8 cellular contexts compared by ENCODE assay signal in the genomic region with DNA sequence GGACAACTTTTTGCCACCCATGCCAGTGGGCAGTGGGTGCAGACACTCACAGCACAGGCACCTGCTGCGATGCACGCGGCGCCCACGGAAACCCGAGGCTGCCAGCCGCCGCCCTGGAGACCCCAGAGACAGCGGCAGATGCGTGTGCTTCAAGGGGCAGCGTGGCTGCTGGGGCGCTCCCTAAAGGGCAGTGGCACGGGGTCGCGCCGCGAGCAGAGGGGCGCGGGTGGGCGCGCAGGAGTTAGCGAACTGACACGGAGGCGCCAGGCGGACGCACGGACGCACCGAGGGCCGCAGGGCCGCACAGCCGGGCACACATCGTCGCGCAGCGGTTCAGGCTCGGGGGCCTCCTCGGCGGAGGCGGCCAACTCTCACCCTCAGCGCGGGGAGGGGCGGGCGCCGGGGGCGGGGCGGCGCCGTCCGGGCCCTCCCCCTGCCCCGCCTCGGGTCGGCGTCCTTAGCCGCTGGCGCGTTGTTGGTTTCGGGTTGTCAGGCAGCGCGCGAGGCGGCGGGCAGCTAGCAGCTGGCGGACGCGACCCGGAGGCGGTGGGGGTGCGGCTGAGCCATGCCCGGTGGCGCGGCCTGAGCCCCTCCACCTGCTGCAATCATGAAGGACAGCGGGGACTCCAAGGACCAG. TPM values are rescaled to one million over a fixed set of nuclear protein-coding genes. Genes with fewer than 3 reads are reported as not detected.
A peak's percentile ranks its signal among the peaks of the same experiment; 100 is the strongest.
DNase-seq lines count a peak whose midpoint lies in the region; ATAC-seq and TF ChIP-seq lines count a peak whose summit lies in the region.

A gene with protein sequence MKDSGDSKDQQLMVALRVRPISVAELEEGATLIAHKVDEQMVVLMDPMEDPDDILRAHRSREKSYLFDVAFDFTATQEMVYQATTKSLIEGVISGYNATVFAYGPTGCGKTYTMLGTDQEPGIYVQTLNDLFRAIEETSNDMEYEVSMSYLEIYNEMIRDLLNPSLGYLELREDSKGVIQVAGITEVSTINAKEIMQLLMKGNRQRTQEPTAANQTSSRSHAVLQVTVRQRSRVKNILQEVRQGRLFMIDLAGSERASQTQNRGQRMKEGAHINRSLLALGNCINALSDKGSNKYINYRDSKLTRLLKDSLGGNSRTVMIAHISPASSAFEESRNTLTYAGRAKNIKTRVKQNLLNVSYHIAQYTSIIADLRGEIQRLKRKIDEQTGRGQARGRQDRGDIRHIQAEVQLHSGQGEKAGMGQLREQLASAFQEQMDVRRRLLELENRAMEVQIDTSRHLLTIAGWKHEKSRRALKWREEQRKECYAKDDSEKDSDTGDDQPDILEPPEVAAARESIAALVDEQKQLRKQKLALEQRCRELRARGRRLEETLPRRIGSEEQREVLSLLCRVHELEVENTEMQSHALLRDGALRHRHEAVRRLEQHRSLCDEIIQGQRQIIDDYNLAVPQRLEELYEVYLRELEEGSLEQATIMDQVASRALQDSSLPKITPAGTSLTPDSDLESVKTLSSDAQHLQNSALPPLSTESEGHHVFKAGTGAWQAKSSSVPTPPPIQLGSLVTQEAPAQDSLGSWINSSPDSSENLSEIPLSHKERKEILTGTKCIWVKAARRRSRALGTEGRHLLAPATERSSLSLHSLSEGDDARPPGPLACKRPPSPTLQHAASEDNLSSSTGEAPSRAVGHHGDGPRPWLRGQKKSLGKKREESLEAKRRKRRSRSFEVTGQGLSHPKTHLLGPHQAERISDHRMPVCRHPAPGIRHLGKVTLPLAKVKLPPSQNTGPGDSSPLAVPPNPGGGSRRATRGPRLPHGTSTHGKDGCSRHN (plus strand): TSS at position 484 of the 637 bp plus-strand sequence. CDS start 124 bp downstream, at position 608.

- no peak for TF ChIP-seq CTCF in esophagus squamous epithelium (IDR thresholded peaks at IDR 0.05)

- H2BK5ac ChIP-seq in neuronal stem cell (ENCODE audit: low read length) = peak within 1 kb of the TSS; percentile 11

- H3K9me3 ChIP-seq in esophagus squamous epithelium (no peaks in the 10 kb centered on the region), neuronal stem cell (replicated peaks in 1 of 2; ENCODE audit: control insufficient read depth in 2 of 2, insufficient read depth in 1 of 2, low read depth in 1 of 2, low read length in 2 of 2) (no peaks in the 10 kb centered on the region), subcutaneous abdominal adipose tissue (ENCODE audit: control insufficient read depth in 5 of 5, low read length in 5 of 5) (peaks cover 0 to 2% (median 0%) of the 10 kb centered on the region in 5 donors)

- H2AFZ ChIP-seq in neuronal stem cell (ENCODE audit: low read length) = peak within 1 kb of the TSS; percentile 74

- H3K36me3 ChIP-seq in esophagus squamous epithelium (no peaks in the 10 kb centered on the region), neuronal stem cell (replicated peaks in 1 of 2; ENCODE audit: control insufficient read depth in 2 of 2, insufficient read depth in 2 of 2, low read length in 2 of 2) (no peaks in the 10 kb centered on the region), subcutaneous abdominal adipose tissue (ENCODE audit: control insufficient read depth in 5 of 5, insufficient read depth in 5 of 5, low read length in 5 of 5) (no peaks in the 10 kb centered on the region)

- peak within 1 kb of the TSS; percentile 9 to 64 (median 30) for H3K4me3 ChIP-seq in esophagus squamous epithelium
- peak within 1 kb of the TSS; percentile 34 to 76 for H3K4me3 ChIP-seq in neuronal stem cell (ENCODE audit: low read length in 2 of 2)
- peak within 1 kb of the TSS; percentile 49 to 67 (median 57) for H3K4me3 ChIP-seq in subcutaneous abdominal adipose tissue (ENCODE audit: low read depth in 1 of 5, low read length in 5 of 5)

- peak within 1 kb of the TSS; percentile 48 for H4K91ac ChIP-seq in neuronal stem cell (ENCODE audit: low read depth, low read length, poor library complexity)

- peaks cover 14 to 23% (median 15%) of the 10 kb centered on the region in 3 donors for H3K4me1 ChIP-seq in esophagus squamous epithelium
- H3K4me1 ChIP-seq in neuronal stem cell (ENCODE audit: control insufficient read depth in 2 of 2, insufficient read depth in 1 of 2, low read depth in 1 of 2, low read length in 2 of 2) = peaks cover 10 to 12% of the 10 kb centered on the region in 2 donors
- peaks cover 4 to 23% (median 20%) of the 10 kb centered on the region in 5 donors for H3K4me1 ChIP-seq in subcutaneous abdominal adipose tissue (ENCODE audit: control insufficient read depth in 5 of 5, insufficient read depth in 5 of 5, low read length in 5 of 5)

- TF ChIP-seq POLR2A in esophagus squamous epithelium (IDR thresholded peaks at IDR 0.05) = no peak

- no peak within 1 kb of the TSS for H3K27ac ChIP-seq in esophagus squamous epithelium
- no peak within 1 kb of the TSS for H3K27ac ChIP-seq in neuronal stem cell (replicated peaks; ENCODE audit: low read length)
- no peak within 1 kb of the TSS for H3K27ac ChIP-seq in subcutaneous abdominal adipose tissue (ENCODE audit: low read depth, low read length)

- ATAC-seq in HG03159 (IDR thresholded peaks at IDR 0.05; ENCODE audit: unreplicated experiment) = peak; percentile 57
- no peak for ATAC-seq in HG02852 (IDR thresholded peaks at IDR 0.05; ENCODE audit: unreplicated experiment)

- peak within 1 kb of the TSS; percentile 79 for H3K4ac ChIP-seq in neuronal stem cell (ENCODE audit: low read length)

- H3K9ac ChIP-seq in neuronal stem cell (ENCODE audit: low read depth, low read length, poor library complexity) (peak within 1 kb of the TSS; percentile 88), subcutaneous abdominal adipose tissue (ENCODE audit: low read length in 5 of 5) (peak within 1 kb of the TSS in 2 of 5 donors; percentile 56 to 62)

- peak within 1 kb of the TSS; percentile 96 for H2BK12ac ChIP-seq in neuronal stem cell (ENCODE audit: low read length)

- H3K4me2 ChIP-seq in neuronal stem cell (ENCODE audit: insufficient read depth, low read length, poor library complexity, severe bottlenecking) = peak within 1 kb of the TSS; percentile 93

- H3K79me1 ChIP-seq in neuronal stem cell (ENCODE audit: low read depth, low read length) = no peaks in the 10 kb centered on the region

- H2BK15ac ChIP-seq in neuronal stem cell (ENCODE audit: low read length) = peak within 1 kb of the TSS; percentile 84

- DNase-seq in DMS 273 (lab: John Stamatoyannopoulos, UW; ENCODE audit: unreplicated experiment) (peak; percentile 87), esophagus squamous epithelium (lab: John Stamatoyannopoulos, UW) (no peak), neuronal stem cell (ENCODE audit: low spot score) (peak; percentile 52), EL (no peak)
- DNase-seq in activated CD8-positive, alpha-beta memory T cell treated with anti-CD3 and anti-CD28 coated beads for 24 hours = peak; percentile 81

- H2BK120ac ChIP-seq in neuronal stem cell (ENCODE audit: low read depth, low read length) = peak within 1 kb of the TSS; percentile 85

- 21% methylated on average over 7 of the region's 73 CpGs; no CpG with 5 or more reads in 1 of the 2 donors for WGBS in esophagus squamous epithelium, 2 donors
- WGBS in neuronal stem cell (ENCODE audit: extremely low coverage in 2 of 2, insufficient read length in 2 of 2, insufficient replicate concordance in 1 of 2), 2 donors = no CpG with 5 or more reads among the region's 73 CpGs

- H3K27me3 ChIP-seq in esophagus squamous epithelium (peaks cover 4 to 76% (median 7%) of the 10 kb centered on the region in 4 donors), neuronal stem cell (ENCODE audit: control insufficient read depth in 3 of 3, insufficient read depth in 3 of 3, low read depth in 1 of 3, low read length in 3 of 3) (peaks cover 6 to 78% (median 19%) of the 10 kb centered on the region in 3 experiments), subcutaneous abdominal adipose tissue (ENCODE audit: control insufficient read depth in 5 of 5, insufficient read depth in 4 of 5, low read length in 5 of 5) (peaks cover 0 to 14% (median 3%) of the 10 kb centered on the region in 5 donors)

- intact Hi-C loops in esophagus squamous epithelium (cut with DNase I) = no loop called here

- peak within 1 kb of the TSS; percentile 86 for H3K14ac ChIP-seq in neuronal stem cell (ENCODE audit: low read length)

- H4K8ac ChIP-seq in neuronal stem cell (ENCODE audit: low read depth, low read length) = peak within 1 kb of the TSS; percentile 32

- H2AK5ac ChIP-seq in neuronal stem cell (ENCODE audit: low read depth, low read length) = peak within 1 kb of the TSS; percentile 97

- H3K23ac ChIP-seq in neuronal stem cell (ENCODE audit: low read depth, low read length, poor library complexity) = peak within 1 kb of the TSS; percentile 95

- peak within 1 kb of the TSS; percentile 96 for H3K18ac ChIP-seq in neuronal stem cell (ENCODE audit: low read length)

RNA-seq across cellular contexts. Expression of the gene that starts here (rescaled TPM):
- total RNA-seq in esophagus squamous epithelium = under 1 TPM in 2 of 4 donors, not detected in 2; 0.12 to 0.76 TPM
- polyA plus RNA-seq in neuronal stem cell (2013, experiment 1 of 2) = 0.68 TPM
- 0.57 TPM for polyA plus RNA-seq in neuronal stem cell (2013, experiment 2 of 2)

Comparison
In these comparisons a context has a peak if more than half of its experiments do, and no peak if none do; other contexts are left out.
1. DNase-seq: peak in DMS 273 (single experiment), activated CD8-positive, alpha-beta memory T cell treated with anti-CD3 and anti-CD28 coated beads for 24 hours (single experiment) and neuronal stem cell (single experiment); none in esophagus squamous epithelium (single experiment) and EL (single experiment).
2. Peak in every context shown above with its lines, with median percentiles within 50 percentile points of each other: H3K4me3 ChIP-seq.